Comparison of ENCODE assay signal across 8 cellular contexts in genomic region chr11:66677599-66678375, GRCh38. TPM values are rescaled to one million over a fixed set of nuclear protein-coding genes. Genes with fewer than 3 reads are reported as not detected.
DNase-seq lines count a peak whose midpoint lies in the region; ATAC-seq and TF ChIP-seq lines count a peak whose summit lies in the region.

A gene with protein sequence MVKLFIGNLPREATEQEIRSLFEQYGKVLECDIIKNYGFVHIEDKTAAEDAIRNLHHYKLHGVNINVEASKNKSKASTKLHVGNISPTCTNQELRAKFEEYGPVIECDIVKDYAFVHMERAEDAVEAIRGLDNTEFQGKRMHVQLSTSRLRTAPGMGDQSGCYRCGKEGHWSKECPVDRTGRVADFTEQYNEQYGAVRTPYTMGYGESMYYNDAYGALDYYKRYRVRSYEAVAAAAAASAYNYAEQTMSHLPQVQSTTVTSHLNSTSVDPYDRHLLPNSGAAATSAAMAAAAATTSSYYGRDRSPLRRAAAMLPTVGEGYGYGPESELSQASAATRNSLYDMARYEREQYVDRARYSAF (minus strand): TSS chr11:66677887. CDS start chr11:66677079, 808 bp downstream.

- H3K27me3 Mint-ChIP-seq in activated naive CD4-positive, alpha-beta T cell treated with anti-CD3 and anti-CD28 coated beads, Interleukin-2, amount 50 U/mL, for 24 hours: no peaks in the 10 kb centered on the region

- TF ChIP-seq CTCF in GM10266 (IDR thresholded peaks at IDR 0.05; ENCODE audit: control insufficient read depth, insufficient read depth, low read depth, missing control alignments): no peak

- no peaks in the 10 kb centered on the region for H3K9me3 Mint-ChIP-seq in activated naive CD4-positive, alpha-beta T cell treated with anti-CD3 and anti-CD28 coated beads, Interleukin-2, amount 50 U/mL, for 24 hours

- peak within 1 kb of the TSS; percentile 82 for H3K27ac ChIP-seq in temporal lobe (ENCODE audit: low read depth, low read length)

- H3K4me1 Mint-ChIP-seq in activated naive CD4-positive, alpha-beta T cell treated with anti-CD3 and anti-CD28 coated beads, Interleukin-2, amount 50 U/mL, for 24 hours: peaks cover 33% of the 10 kb centered on the region

- H3K4me3 Mint-ChIP-seq in activated naive CD4-positive, alpha-beta T cell treated with anti-CD3 and anti-CD28 coated beads, Interleukin-2, amount 50 U/mL, for 24 hours: peak within 1 kb of the TSS; percentile 98

- H3K27ac Mint-ChIP-seq in activated naive CD4-positive, alpha-beta T cell treated with anti-CD3 and anti-CD28 coated beads, Interleukin-2, amount 50 U/mL, for 24 hours: peak within 1 kb of the TSS; percentile 99

- peak; percentile 91 for ATAC-seq in HG02642 (IDR thresholded peaks at IDR 0.05; ENCODE audit: poor library complexity, unreplicated experiment)

- H3K36me3 Mint-ChIP-seq in activated naive CD4-positive, alpha-beta T cell treated with anti-CD3 and anti-CD28 coated beads, Interleukin-2, amount 50 U/mL, for 24 hours: peaks cover 4% of the 10 kb centered on the region

- DNase-seq in GM10266 (ENCODE audit: extremely low spot score) (peak; percentile 97), NCI-H1105 (lab: John Stamatoyannopoulos, UW) (peak; percentile 98), SKM-1 (lab: John Stamatoyannopoulos, UW; ENCODE audit: unreplicated experiment) (peak; percentile 88), glomerular endothelial cell (ENCODE audit: extremely low read depth, low read depth, low spot score) (peak; percentile 62), occipital lobe (lab: John Stamatoyannopoulos, UW) (peak; percentile 94)

RNA-seq across cellular contexts. Expression of the gene that starts here (rescaled TPM):
- total RNA-seq in glomerular endothelial cell: 16.6 and 16.7 TPM in 2 replicates
- 94.5 TPM for total RNA-seq in occipital lobe
- total RNA-seq in temporal lobe: 72.5 TPM

Comparison
In these comparisons a context has a peak if more than half of its experiments do, and no peak if none do; other contexts are left out.
1. Peak in every context shown above with its lines: DNase-seq, ATAC-seq and H3K27ac ChIP-seq.